In the genomic region with DNA sequence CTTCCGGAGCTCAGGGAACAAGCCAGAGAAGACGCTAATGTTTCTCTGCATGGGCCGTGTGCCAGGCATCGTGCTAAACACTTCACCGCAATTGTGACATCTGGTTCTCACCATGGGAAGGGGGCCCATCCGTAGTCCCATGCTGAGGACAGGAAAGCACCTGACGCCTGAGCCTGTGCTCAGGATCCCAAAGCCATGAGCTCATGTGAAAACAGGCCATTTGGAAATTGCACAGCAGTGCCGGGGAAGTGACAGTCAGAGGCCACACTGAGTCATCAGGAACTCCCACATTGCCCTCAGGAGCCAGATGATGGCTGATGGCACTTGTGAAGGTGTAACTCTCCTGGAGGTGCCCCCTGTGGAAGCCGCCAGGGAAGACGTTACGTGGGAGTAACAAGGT, we compare ENCODE assay signal across 16 cellular contexts.
DNase-seq lines count a peak whose midpoint lies in the region; ATAC-seq, FAIRE-seq and TF ChIP-seq lines count a peak whose summit lies in the region.
"Had no signal": no experiment of that assay in that cellular context is flagged by ENCODE, and none has a peak within 500 bp of the region (broad histone marks: within the 10 kb centered on the region; RNA-seq: fewer than 3 reads in every experiment).

No MANE protein-coding gene starts in this region.

- no peak overlapping the region for H3K4me2 ChIP-seq in K562 (ENCODE audit: insufficient read depth, low read length)

- no peak overlapping the region for H3K27ac ChIP-seq in K562 (ENCODE audit: extremely low read depth, low read depth, low read length)
- no peak overlapping the region for H3K27ac ChIP-seq in kidney (ENCODE audit: low read depth in 2 of 2, low read length in 2 of 2)
- H3K27ac ChIP-seq: SJSA1 had no signal

- no peak for TF ChIP-seq RAD21 in K562 (CRISPR knock-in tag; conservative IDR thresholded peaks at IDR 0.05 in 1 of 2, IDR thresholded peaks at IDR 0.05 in 1 of 2)

- no peaks in the 10 kb centered on the region for H3K79me2 ChIP-seq in K562 (ENCODE audit: control insufficient read depth, insufficient read depth, low read length)

- in situ Hi-C loops in K562 (cut with MboI): no loop called here

- no peaks in the 10 kb centered on the region for H3K9me3 Mint-ChIP-seq in HFFc6
- no peaks in the 10 kb centered on the region for H3K9me3 Mint-ChIP-seq in natural killer cell treated with Interleukin-12 subunit alpha and Interleukin-12 subunit beta and Interleukin-15 and Interleukin-18, amount 100 ng/mL, for 72 hours

- H3K4me3 ChIP-seq in AG04449 (ENCODE audit: low read depth, low read length): no peak overlapping the region
- H3K4me3 ChIP-seq in K562: no peak overlapping the region
- H3K4me3 ChIP-seq in kidney (ENCODE audit: low read length in 2 of 2): no peak overlapping the region
- H3K4me3 ChIP-seq: GM12878, SJSA1 had no signal

- H3K36me3 ChIP-seq in K562 (ENCODE audit: control insufficient read depth, insufficient read depth, low read length) (no peaks in the 10 kb centered on the region), kidney (ENCODE audit: control insufficient read depth in 1 of 2, insufficient read depth in 2 of 2, low read length in 2 of 2) (no peaks in the 10 kb centered on the region)
- H3K36me3 ChIP-seq: SJSA1 had no signal

- no peak overlapping the region for H2AFZ ChIP-seq in K562 (ENCODE audit: low read depth, low read length)

- H3K4me3 Mint-ChIP-seq in HFFc6: no peak overlapping the region
- no peak overlapping the region for H3K4me3 Mint-ChIP-seq in natural killer cell treated with Interleukin-12 subunit alpha and Interleukin-12 subunit beta and Interleukin-15 and Interleukin-18, amount 100 ng/mL, for 72 hours

- CTCF ChIA-PET in AG04449 (lab: Yijun Ruan, JAX) (interaction anchor here (1.0 kb wide), 1 partner anchor 12 kb away, joined by 3 read pairs; no protein-coding TSS in a partner anchor), K562 (lab: Yijun Ruan, JAX; ENCODE audit: low intra/inter-chr PET ratio) (no interaction called here)

- peak; percentile 9 for DNase-seq in AG04449 (ENCODE audit: low read depth, low spot score)
- DNase-seq in HFFc6: peak; percentile 12
- peak in 3 of 4 experiments; percentile 9 to 26 (median 23) for DNase-seq in K562 (ENCODE audit: extremely low read depth in 1 of 4, low spot score in 3 of 4)
- peak; percentile 14 for DNase-seq in kidney
- DNase-seq in NCI-H187 treated with DMSO at 0.1 percent for 48 hours (lab: John Stamatoyannopoulos, UW): no peak
- DNase-seq in natural killer cell treated with Interleukin-12 subunit alpha and Interleukin-12 subunit beta and Interleukin-15 and Interleukin-18, amount 100 ng/mL, for 72 hours (ENCODE audit: low spot score): no peak
- DNase-seq: AML-193; DND-41; effector memory CD4-positive, alpha-beta T cell; NCI-H1092; NK-92 treated with Interleukin-12 subunit alpha and Interleukin-12 subunit beta, amount 100 ng/mL, for 24 hours had no signal

- 0% methylated on average over 11 of the region's 11 CpGs for WGBS in K562 (ENCODE audit: insufficient coverage, low coverage, missing lambda C conversion rate)

- H3K9ac ChIP-seq in K562 (ENCODE audit: insufficient read depth in 1 of 2, low read depth in 2 of 2, low read length in 2 of 2) (no peak overlapping the region), kidney (ENCODE audit: low read length in 2 of 2) (no peak overlapping the region)

- TF ChIP-seq CTCF in AG04449 (IDR thresholded peaks at IDR 0.05; ENCODE audit: insufficient read depth, low read length, missing control alignments) (no peak), HFFc6 (IDR thresholded peaks at IDR 0.05) (no peak), K562 (IDR thresholded peaks at IDR 0.05 in 2 of 3, conservative IDR thresholded peaks at IDR 0.05 in 1 of 3; ENCODE audit: insufficient read depth in 2 of 3, low read depth in 1 of 3, low read length in 3 of 3) (no peak), kidney (IDR thresholded peaks at IDR 0.05; ENCODE audit: borderline replicate concordance, extremely low read depth, insufficient read depth) (no peak)

- no peaks in the 10 kb centered on the region for H3K36me3 Mint-ChIP-seq in HFFc6 (ENCODE audit: low read depth)
- no peaks in the 10 kb centered on the region for H3K36me3 Mint-ChIP-seq in natural killer cell treated with Interleukin-12 subunit alpha and Interleukin-12 subunit beta and Interleukin-15 and Interleukin-18, amount 100 ng/mL, for 72 hours

- FAIRE-seq in K562 (lab: Jason Lieb, UNC) (peak; percentile 26), kidney (lab: Jason Lieb, UNC) (no peak)
- FAIRE-seq: frontal cortex, GM12878 had no signal

- peaks cover 0 to 62% of the 10 kb centered on the region in 2 experiments; a peak in 3 of 5 replicates for H3K27me3 ChIP-seq in K562 (ENCODE audit: control insufficient read depth in 2 of 2, insufficient read depth in 2 of 2, low read length in 2 of 2)
- H3K27me3 ChIP-seq: SJSA1 had no signal

- H4K20me1 ChIP-seq in K562 (replicated peaks; ENCODE audit: control insufficient read depth, insufficient read depth, low read length): peaks cover 4% of the 10 kb centered on the region; the same call in 1 of the 2 replicates

- no peak overlapping the region for H3K27ac Mint-ChIP-seq in HFFc6
- no peak overlapping the region for H3K27ac Mint-ChIP-seq in natural killer cell treated with Interleukin-12 subunit alpha and Interleukin-12 subunit beta and Interleukin-15 and Interleukin-18, amount 100 ng/mL, for 72 hours

- H3K9me3 ChIP-seq in K562 (replicated peaks; ENCODE audit: control insufficient read depth, insufficient read depth, low read depth, low read length): no peaks in the 10 kb centered on the region
- H3K9me3 ChIP-seq in kidney (ENCODE audit: control insufficient read depth in 1 of 2, low read length in 2 of 2): no peaks in the 10 kb centered on the region
- H3K9me3 ChIP-seq: SJSA1 had no signal

- POLR2A ChIA-PET in AG04449 (lab: Yijun Ruan, JAX) (no interaction called here), K562 (lab: Yijun Ruan, JAX) (interaction anchor here (1.4 kb wide), 1 partner anchor 10 kb away, joined by 4 read pairs; no protein-coding TSS in a partner anchor)

- H3K27me3 Mint-ChIP-seq in HFFc6 (ENCODE audit: insufficient read depth): peaks cover 23% of the 10 kb centered on the region
- peaks cover 11 to 18% of the 10 kb centered on the region in 2 donors for H3K27me3 Mint-ChIP-seq in natural killer cell treated with Interleukin-12 subunit alpha and Interleukin-12 subunit beta and Interleukin-15 and Interleukin-18, amount 100 ng/mL, for 72 hours

- peaks cover 12% of the 10 kb centered on the region; the same call in 1 of the 2 replicates for H3K4me1 Mint-ChIP-seq in HFFc6 (ENCODE audit: low read depth)
- no peaks in the 10 kb centered on the region for H3K4me1 Mint-ChIP-seq in natural killer cell treated with Interleukin-12 subunit alpha and Interleukin-12 subunit beta and Interleukin-15 and Interleukin-18, amount 100 ng/mL, for 72 hours (ENCODE audit: low read depth in 2 of 2)

- no peaks in the 10 kb centered on the region for H3K9me1 ChIP-seq in K562 (ENCODE audit: control insufficient read depth, insufficient read depth, low read length)

- no peak for TF ChIP-seq EP300 in K562 (IDR thresholded peaks at IDR 0.05; ENCODE audit: low read length)

- no peaks in the 10 kb centered on the region for H3K4me1 ChIP-seq in K562 (replicated peaks in 1 of 2; ENCODE audit: control insufficient read depth in 2 of 2, insufficient read depth in 2 of 2, low read length in 2 of 2)
- no peaks in the 10 kb centered on the region for H3K4me1 ChIP-seq in kidney (ENCODE audit: control insufficient read depth in 1 of 2, insufficient read depth in 1 of 2, low read depth in 1 of 2, low read length in 2 of 2)

- intact Hi-C loops in K562 (cut with micrococcal nuclease): no loop called here
- intact Hi-C loops in kidney (cut with DNase I): no loop called here

- ATAC-seq in K562 (no peak; the same call in 2 of the 3 replicates), HG03159 (IDR thresholded peaks at IDR 0.05; ENCODE audit: unreplicated experiment) (no peak), HG03108 (IDR thresholded peaks at IDR 0.05; ENCODE audit: unreplicated experiment) (no peak)
- no peak for ATAC-seq in natural killer cell treated with Interleukin-12 subunit alpha and Interleukin-12 subunit beta and Interleukin-15 and Interleukin-18, amount 100 ng/mL, for 72 hours
- ATAC-seq: GM12878 had no signal

- no TSS peak for BruUV-seq in K562 (replicated peaks; lab: Mats Ljungman, UMichigan)

- TF ChIP-seq POLR2A in K562 (conservative IDR thresholded peaks at IDR 0.05): no peak

TF ChIP-seq in K562, 482 proteins besides CTCF, POLR2A, EP300 and RAD21 (continues in another document):
- no peak for TF ChIP-seq TRIM24 (IDR thresholded peaks at IDR 0.05)
- TF ChIP-seq TBL1XR1 (IDR thresholded peaks at IDR 0.05; ENCODE audit: low read length in 2 of 2): no peak
- TF ChIP-seq JUND (IDR thresholded peaks at IDR 0.05; ENCODE audit: borderline replicate concordance, low read depth, low read length): peak; percentile 39; the same call in 1 of the 2 replicates
- TF ChIP-seq JUND (tag; IDR thresholded peaks at IDR 0.05; ENCODE audit: borderline replicate concordance, low read depth, low read length): no peak
- no peak for TF ChIP-seq LEF1 (IDR thresholded peaks at IDR 0.05)
- TF ChIP-seq TFAM (CRISPR knock-in tag; conservative IDR thresholded peaks at IDR 0.05): no peak
- TF ChIP-seq KLF13 (tag; IDR thresholded peaks at IDR 0.05; ENCODE audit: borderline replicate concordance, low read depth): no peak
- no peak for TF ChIP-seq MEF2A (IDR thresholded peaks at IDR 0.05; ENCODE audit: control insufficient read depth, low read depth, low read length)
- TF ChIP-seq FOSL1 (tag; conservative IDR thresholded peaks at IDR 0.05): peak; percentile 82
- TF ChIP-seq, protein P1, sequence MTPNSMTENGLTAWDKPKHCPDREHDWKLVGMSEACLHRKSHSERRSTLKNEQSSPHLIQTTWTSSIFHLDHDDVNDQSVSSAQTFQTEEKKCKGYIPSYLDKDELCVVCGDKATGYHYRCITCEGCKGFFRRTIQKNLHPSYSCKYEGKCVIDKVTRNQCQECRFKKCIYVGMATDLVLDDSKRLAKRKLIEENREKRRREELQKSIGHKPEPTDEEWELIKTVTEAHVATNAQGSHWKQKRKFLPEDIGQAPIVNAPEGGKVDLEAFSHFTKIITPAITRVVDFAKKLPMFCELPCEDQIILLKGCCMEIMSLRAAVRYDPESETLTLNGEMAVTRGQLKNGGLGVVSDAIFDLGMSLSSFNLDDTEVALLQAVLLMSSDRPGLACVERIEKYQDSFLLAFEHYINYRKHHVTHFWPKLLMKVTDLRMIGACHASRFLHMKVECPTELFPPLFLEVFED (CRISPR knock-in tag; conservative IDR thresholded peaks at IDR 0.05): no peak
- TF ChIP-seq, protein P2, sequence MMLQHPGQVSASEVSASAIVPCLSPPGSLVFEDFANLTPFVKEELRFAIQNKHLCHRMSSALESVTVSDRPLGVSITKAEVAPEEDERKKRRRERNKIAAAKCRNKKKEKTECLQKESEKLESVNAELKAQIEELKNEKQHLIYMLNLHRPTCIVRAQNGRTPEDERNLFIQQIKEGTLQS (IDR thresholded peaks at IDR 0.05): peak; percentile 44; the same call in 1 of the 2 replicates
- TF ChIP-seq, protein P2 (CRISPR knock-in tag; conservative IDR thresholded peaks at IDR 0.05): no peak

Comparison
In these comparisons a context has a peak if more than half of its experiments do, and no peak if none do; other contexts are left out.
1. DNase-seq: peak in AG04449 (single experiment), HFFc6 (single experiment), K562 (3 of 4) and kidney (single experiment); none in NCI-H187 treated with DMSO at 0.1 percent for 48 hours (single experiment) and natural killer cell treated with Interleukin-12 subunit alpha and Interleukin-12 subunit beta and Interleukin-15 and Interleukin-18, amount 100 ng/mL, for 72 hours (single experiment).